Comparison of ENCODE assay signal across 14 cellular contexts in the genomic region with DNA sequence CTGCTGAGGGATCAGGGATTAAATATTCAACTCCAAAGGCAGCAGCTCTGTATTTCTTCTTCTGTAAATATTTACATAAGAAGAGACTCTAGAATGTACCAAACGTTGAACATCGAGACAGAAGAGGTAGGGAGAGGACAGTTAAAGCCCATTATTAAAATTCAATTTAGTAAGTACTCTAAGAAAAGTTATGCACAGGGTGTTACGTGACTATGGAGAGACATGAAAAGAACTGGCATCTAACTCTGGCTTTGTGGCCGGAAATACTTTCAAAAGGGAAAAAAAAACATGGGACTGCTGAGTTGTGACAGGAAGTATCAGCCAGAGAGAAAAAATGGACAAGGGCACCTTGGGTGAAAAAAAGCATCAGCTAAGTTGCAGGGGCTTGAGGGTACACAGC. TPM values are rescaled to one million over a fixed set of nuclear protein-coding genes. Genes with fewer than 3 reads are reported as not detected.
A peak's percentile ranks its signal among the peaks of the same experiment; 100 is the strongest.
DNase-seq lines count a peak whose midpoint lies in the region; TF ChIP-seq lines count a peak whose summit lies in the region.
"Had no signal": no experiment of that assay in that cellular context is flagged by ENCODE, and none has a peak within 500 bp of the region (broad histone marks: within the 10 kb centered on the region; RNA-seq: fewer than 3 reads in every experiment).

No MANE protein-coding gene starts in this region.

- H3K27ac ChIP-seq in VCaP, result peak overlapping the region; percentile 20; the same call in 1 of the 2 replicates
- H3K27ac ChIP-seq: SK-N-MC had no signal

- TF ChIP-seq CTCF in VCaP (conservative IDR thresholded peaks at IDR 0.05), result no peak

- DNase-seq in AG08396 (ENCODE audit: low spot score) (peak; percentile 26), Daoy (ENCODE audit: low read depth) (peak; percentile 8), hepatic stellate cell (ENCODE audit: low spot score) (peak; percentile 59), SKM-1 treated with dmso at 0.1 percent for 144 hours (lab: John Stamatoyannopoulos, UW; ENCODE audit: unreplicated experiment) (no peak), NCI-H446 treated with DMSO at 0.1 percent for 48 hours (lab: John Stamatoyannopoulos, UW) (no peak), cerebellar cortex (ENCODE audit: low spot score) (no peak)
- DNase-seq in effector CD8-positive, alpha-beta T cell (lab: John Stamatoyannopoulos, UW), result no peak
- DNase-seq: activated CD8-positive, alpha-beta memory T cell treated with anti-CD3 and anti-CD28 coated beads for 24 hours; aorta; MM.1S; naive B cell; NCI-H774 had no signal

RNA-seq across cellular contexts. Expression of gene LNX2, which starts 36.7 kb away (rescaled TPM):
- 4.5 and 6.6 TPM in 2 replicates for total RNA-seq in Daoy (2014; rRNA removed; shearing (Covaris generic))

RNA-seq across cellular contexts. Expression of gene POLR1D, which starts 38.0 kb away (rescaled TPM):
- total RNA-seq in Daoy (2014; rRNA removed; shearing (Covaris generic)), result 90.7 and 123 TPM in 2 replicates

Comparison
In these comparisons a context has a peak if more than half of its experiments do, and no peak if none do; other contexts are left out.
1. DNase-seq: peak in AG08396 (single experiment), Daoy (single experiment) and hepatic stellate cell (single experiment); none in SKM-1 treated with dmso at 0.1 percent for 144 hours (single experiment), NCI-H446 treated with DMSO at 0.1 percent for 48 hours (single experiment), cerebellar cortex (single experiment) and effector CD8-positive, alpha-beta T cell (single experiment).